In the genomic region with DNA sequence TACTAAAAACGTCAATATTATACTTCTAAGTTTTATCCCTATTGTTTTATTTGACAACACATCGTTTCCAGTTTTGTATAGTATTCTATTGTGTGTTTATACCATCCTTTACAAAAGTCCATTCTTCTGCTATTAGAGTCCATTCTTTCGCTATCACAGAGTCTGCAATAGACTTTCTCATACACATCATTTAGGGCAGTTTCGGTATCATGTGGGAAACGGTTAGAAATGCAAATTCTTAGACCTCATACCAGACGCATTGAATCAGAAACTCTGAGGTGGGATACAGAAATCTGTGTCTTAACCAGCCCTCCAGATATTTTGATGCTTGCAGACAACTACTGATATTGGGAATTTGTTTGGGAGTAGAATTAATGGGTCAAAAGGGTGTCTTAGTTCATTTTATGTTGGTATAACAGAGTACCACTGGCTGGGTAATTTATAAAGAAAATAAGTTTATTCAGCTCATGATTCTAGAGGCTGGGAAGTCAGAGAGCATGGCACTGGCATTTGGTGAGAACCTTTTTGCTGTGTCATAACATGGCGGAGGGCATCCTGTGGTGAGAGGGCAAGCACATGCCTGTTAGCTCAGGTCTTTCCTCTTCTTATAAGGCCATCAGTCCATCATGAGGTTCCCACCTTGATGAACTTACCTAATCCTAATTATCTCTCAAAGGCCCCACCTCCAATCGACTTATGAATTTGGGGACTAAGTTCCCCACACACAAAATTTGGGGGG, we compare ENCODE assay signal across 17 cellular contexts. TPM values are rescaled to one million over a fixed set of nuclear protein-coding genes. Genes with fewer than 3 reads are reported as not detected.
A peak's percentile ranks its signal among the peaks of the same experiment; 100 is the strongest.
DNase-seq lines count a peak whose midpoint lies in the region; ATAC-seq and TF ChIP-seq lines count a peak whose summit lies in the region.
"Had no signal": no experiment of that assay in that cellular context is flagged by ENCODE, and none has a peak within 500 bp of the region (broad histone marks: within the 10 kb centered on the region; RNA-seq: fewer than 3 reads in every experiment).

No MANE protein-coding gene starts in this region.

- ATAC-seq in GM18520 (IDR thresholded peaks at IDR 0.05; ENCODE audit: unreplicated experiment), result peak; percentile 89
- ATAC-seq in GM21360 (IDR thresholded peaks at IDR 0.05; ENCODE audit: unreplicated experiment), result peak; percentile 93
- peak; percentile 94 for ATAC-seq in HG02885 (IDR thresholded peaks at IDR 0.05; ENCODE audit: poor library complexity, unreplicated experiment)
- peak; percentile 88 for ATAC-seq in HG03575 (IDR thresholded peaks at IDR 0.05; ENCODE audit: extremely low read depth, insufficient number of reproducible peaks, low FRiP score, unreplicated experiment)

- H3K27me3 ChIP-seq in breast epithelium, result no peaks in the 10 kb centered on the region

- intact Hi-C loops in breast epithelium (cut with DNase I; ENCODE audit: low total_unique reads), result no loop called here

- no peaks in the 10 kb centered on the region for H3K9me3 Mint-ChIP-seq in immature natural killer cell
- H3K9me3 Mint-ChIP-seq: T-helper 1 cell treated with Interleukin-12 subunit alpha and Interleukin-12 subunit beta and Interleukin-4 antibody, amounts not matched to agents 30 μg/mL and 1 μg/mL, for 36 hours had no signal

- no peaks in the 10 kb centered on the region for H3K4me1 ChIP-seq in breast epithelium
- H3K4me1 ChIP-seq: parathyroid adenoma had no signal

- H3K4me1 Mint-ChIP-seq in immature natural killer cell, result no peaks in the 10 kb centered on the region
- H3K4me1 Mint-ChIP-seq: CD4-positive, alpha-beta memory T cell had no signal

- H3K36me3 ChIP-seq in breast epithelium, result no peaks in the 10 kb centered on the region

- H3K9me3 ChIP-seq in breast epithelium, result no peaks in the 10 kb centered on the region

- no peak for TF ChIP-seq CTCF in breast epithelium (IDR thresholded peaks at IDR 0.05)

- H3K4me3 Mint-ChIP-seq in immature natural killer cell, result no peak overlapping the region
- H3K4me3 Mint-ChIP-seq: CD4-positive, alpha-beta memory T cell; T-helper 1 cell treated with Interleukin-12 subunit alpha and Interleukin-12 subunit beta and Interleukin-4 antibody, amounts not matched to agents 30 μg/mL and 1 μg/mL, for 36 hours had no signal

- H3K27ac Mint-ChIP-seq in immature natural killer cell, result no peak overlapping the region
- H3K27ac Mint-ChIP-seq: CD4-positive, alpha-beta memory T cell; T-helper 1 cell treated with Interleukin-12 subunit alpha and Interleukin-12 subunit beta and Interleukin-4 antibody, amounts not matched to agents 30 μg/mL and 1 μg/mL, for 36 hours had no signal

- H3K4me3 ChIP-seq in breast epithelium, result no peak overlapping the region
- H3K4me3 ChIP-seq: lung had no signal

- H3K36me3 Mint-ChIP-seq in immature natural killer cell, result no peaks in the 10 kb centered on the region
- H3K36me3 Mint-ChIP-seq: CD4-positive, alpha-beta memory T cell had no signal

- peaks cover 0 to 7% (median 5%) of the 10 kb centered on the region in 3 donors for H3K27me3 Mint-ChIP-seq in immature natural killer cell (ENCODE audit: low read depth in 3 of 3)

- no peak for TF ChIP-seq POLR2A in breast epithelium (IDR thresholded peaks at IDR 0.05)

- no peak overlapping the region for H3K27ac ChIP-seq in breast epithelium
- H3K27ac ChIP-seq: parathyroid adenoma had no signal

- no peak for DNase-seq in breast epithelium (ENCODE audit: low spot score in 2 of 2)
- no peak for DNase-seq in activated effector memory CD4-positive, alpha-beta T cell treated with Interleukin-2 at 50 U/mL for 16 hours
- no peak for DNase-seq in NCI-H510A treated with DMSO at 0.1 percent for 48 hours (lab: John Stamatoyannopoulos, UW)
- DNase-seq in immature natural killer cell, result no peak
- DNase-seq: CD4-positive, alpha-beta memory T cell; effector CD4-positive, alpha-beta T cell; NCI-H1417 treated with DMSO at 0.1 percent for 48 hours; stimulated activated CD4-positive, alpha-beta T cell treated with anti-CD3 and anti-CD28 coated beads, Interleukin-2, amount 100 ng/mL, for 24 hours had no signal

RNA-seq across cellular contexts. Expression of a gene that starts 21.1 kb away (rescaled TPM):
- total RNA-seq in breast epithelium, result not detected
- polyA plus RNA-seq in immature natural killer cell, result not detected
- total RNA-seq: activated CD8-positive, alpha-beta memory T cell treated with anti-CD3 and anti-CD28 coated beads for 36 hours; CD4-positive, alpha-beta memory T cell; lung; subcutaneous adipose tissue had no signal
- polyA plus RNA-seq: CD4-positive, alpha-beta memory T cell; lung had no signal
